In genomic region chrX:73876897-73877296, GRCh38 we compare ENCODE assay signal across 18 cellular contexts. TPM values are rescaled to one million over a fixed set of nuclear protein-coding genes. Genes with fewer than 3 reads are reported as not detected.
"Had no signal": no experiment of that assay in that cellular context is flagged by ENCODE, and none has a peak within 500 bp of the region (broad histone marks: within the 10 kb centered on the region; RNA-seq: fewer than 3 reads in every experiment).

No MANE protein-coding gene starts in this region.

- H3K4me1 ChIP-seq: adrenal gland, esophagus muscularis mucosa, heart left ventricle, left lung, right atrium auricular region, transverse colon had no signal

- H3K4me1 Mint-ChIP-seq: stimulated activated effector memory CD8-positive, alpha-beta T cell treated with anti-CD3 and anti-CD28 coated beads, Interleukin-12 subunit alpha, Interleukin-12 subunit beta, amount 100 ng/mL, for 72 hours had no signal

- H3K4me3 Mint-ChIP-seq: activated naive CD4-positive, alpha-beta T cell treated with anti-CD3 and anti-CD28 coated beads, Interleukin-2, amount 10 ng/mL, durations not matched to agents 7 days and 5 days; central memory CD8-positive, alpha-beta T cell; stimulated activated effector memory CD8-positive, alpha-beta T cell treated with anti-CD3 and anti-CD28 coated beads, Interleukin-12 subunit alpha, Interleukin-12 subunit beta, amount 100 ng/mL, for 72 hours; WTC11 had no signal

- H3K27me3 ChIP-seq: adrenal gland, esophagus muscularis mucosa, left lung, right atrium auricular region, transverse colon had no signal

- H3K36me3 ChIP-seq: adrenal gland, esophagus muscularis mucosa, heart left ventricle, left lung, right atrium auricular region, transverse colon had no signal

- H3K27ac ChIP-seq: adrenal gland, esophagus muscularis mucosa, heart left ventricle, left lung, right atrium auricular region, transverse colon had no signal

- ATAC-seq: left lung; stimulated activated effector memory CD8-positive, alpha-beta T cell treated with anti-CD3 and anti-CD28 coated beads, Interleukin-12 subunit alpha, Interleukin-12 subunit beta, amount 100 ng/mL, for 72 hours had no signal

- H3K27me3 Mint-ChIP-seq: activated naive CD4-positive, alpha-beta T cell treated with anti-CD3 and anti-CD28 coated beads, Interleukin-2, amount 10 ng/mL, durations not matched to agents 7 days and 5 days; central memory CD8-positive, alpha-beta T cell had no signal

- H3K9me3 ChIP-seq: SK-N-SH, transverse colon had no signal

- H3K36me3 Mint-ChIP-seq: activated naive CD4-positive, alpha-beta T cell treated with anti-CD3 and anti-CD28 coated beads, Interleukin-2, amount 10 ng/mL, durations not matched to agents 7 days and 5 days; stimulated activated effector memory CD8-positive, alpha-beta T cell treated with anti-CD3 and anti-CD28 coated beads, Interleukin-12 subunit alpha, Interleukin-12 subunit beta, amount 100 ng/mL, for 72 hours had no signal

- H3K4me2 ChIP-seq: SK-N-SH had no signal

- H3K4me3 ChIP-seq: adrenal gland, esophagus muscularis mucosa, heart left ventricle, left lung, right atrium auricular region, skin epidermis, transverse colon had no signal

- H3K9me3 Mint-ChIP-seq: central memory CD8-positive, alpha-beta T cell had no signal

- H3K9ac ChIP-seq: SK-N-SH had no signal

- DNase-seq: activated CD4-positive, alpha-beta T cell treated with anti-CD3 and anti-CD28 coated beads, Interleukin-2, amount 50 U/mL, for 1 hour; activated naive CD4-positive, alpha-beta T cell treated with anti-CD3 and anti-CD28 coated beads, Interleukin-2, amount 10 ng/mL, durations not matched to agents 7 days and 5 days; adrenal gland; effector memory CD4-positive, alpha-beta T cell; foreskin melanocyte; heart left ventricle; left lung; posterior cingulate gyrus; SK-N-SH; transverse colon had no signal

- H3K27ac Mint-ChIP-seq: activated naive CD4-positive, alpha-beta T cell treated with anti-CD3 and anti-CD28 coated beads, Interleukin-2, amount 10 ng/mL, durations not matched to agents 7 days and 5 days; activated T-helper 2 cell treated with anti-CD3 and anti-CD28 coated beads, Interferon-gamma antibody, Interleukin-2, Interleukin-4, amounts not matched to agents 10 μg/mL and 5 μg/mL and 100 μg/mL, durations not matched to agents 14 hours and 24 hours and 36 hours; stimulated activated effector memory CD8-positive, alpha-beta T cell treated with anti-CD3 and anti-CD28 coated beads, Interleukin-12 subunit alpha, Interleukin-12 subunit beta, amount 100 ng/mL, for 72 hours; WTC11 had no signal

RNA-seq across cellular contexts. Expression of gene XIST, which starts 24.4 kb away (rescaled TPM):
- total RNA-seq: activated T-helper 2 cell treated with anti-CD3 and anti-CD28 coated beads, Interferon-gamma antibody, Interleukin-2, Interleukin-4, amounts not matched to agents 10 μg/mL and 5 μg/mL and 100 μg/mL, durations not matched to agents 14 hours and 24 hours and 36 hours; T-helper 1 cell treated with Interleukin-12 subunit alpha and Interleukin-12 subunit beta and Interleukin-4 antibody, amounts not matched to agents 30 ng/mL and 1 ng/mL, for 36 hours had no signal
